Comparison of ENCODE assay signal across 15 cellular contexts in genomic region chr16:35598696-35599332, GRCh38.
DNase-seq lines count a peak whose midpoint lies in the region; ATAC-seq, FAIRE-seq and TF ChIP-seq lines count a peak whose summit lies in the region.
"Had no signal": no experiment of that assay in that cellular context is flagged by ENCODE, and none has a peak within 500 bp of the region (broad histone marks: within the 10 kb centered on the region; RNA-seq: fewer than 3 reads in every experiment).

No MANE protein-coding gene starts in this region.

- peak overlapping the region; percentile 33 to 56 for H3K4me3 ChIP-seq in SK-N-SH (ENCODE audit: low read depth in 2 of 2, low read length in 1 of 2)
- H3K4me3 ChIP-seq in GM12878, result no peak overlapping the region
- H3K4me3 ChIP-seq: ascending aorta, neural progenitor cell, upper lobe of left lung had no signal

- BruUV-seq in GM12878 (replicated peaks; lab: Mats Ljungman, UMichigan), result no TSS peak

- intact Hi-C loops in GM12878 (cut with micrococcal nuclease; ENCODE audit: unreplicated experiment), result no loop called here

- H3K79me2 ChIP-seq in SK-N-SH (ENCODE audit: insufficient read depth), result no peaks in the 10 kb centered on the region
- H3K79me2 ChIP-seq in GM12878 (ENCODE audit: control insufficient read depth, insufficient read depth, low read length), result no peaks in the 10 kb centered on the region

- TF ChIP-seq CTCF in SK-N-SH (IDR thresholded peaks at IDR 0.05), result no peak
- no peak for TF ChIP-seq CTCF in GM12878 (IDR thresholded peaks at IDR 0.05 in 2 of 3, conservative IDR thresholded peaks at IDR 0.05 in 1 of 3; ENCODE audit: control insufficient read depth in 2 of 3, extremely low read depth in 1 of 3, insufficient read depth in 1 of 3, low read depth in 3 of 3, low read length in 3 of 3)

- POLR2A ChIA-PET in SK-N-SH (lab: Yijun Ruan, JAX) (no interaction called here), GM12878 (lab: Charles Lee) (no interaction called here)

- H3K9me2 ChIP-seq in SK-N-SH, result no peaks in the 10 kb centered on the region

- CTCF ChIA-PET in SK-N-SH (lab: Yijun Ruan, JAX), result no interaction called here
- CTCF ChIA-PET in GM12878 (lab: Yijun Ruan, JAX), result no interaction called here

- TF ChIP-seq RAD21 in SK-N-SH (IDR thresholded peaks at IDR 0.05; ENCODE audit: low read length), result no peak
- TF ChIP-seq RAD21 in GM12878 (IDR thresholded peaks at IDR 0.05; ENCODE audit: insufficient read depth, low read depth, low read length), result no peak

- H3K27me3 ChIP-seq in SK-N-SH (ENCODE audit: insufficient read depth) (no peaks in the 10 kb centered on the region), GM12878 (replicated peaks in 1 of 2; ENCODE audit: control insufficient read depth in 2 of 2, insufficient read depth in 2 of 2, low read length in 1 of 2) (no peaks in the 10 kb centered on the region)
- H3K27me3 ChIP-seq: ascending aorta, neural progenitor cell, upper lobe of left lung had no signal

- H3K9ac ChIP-seq in SK-N-SH (no peak overlapping the region), GM12878 (ENCODE audit: control insufficient read depth, insufficient read depth, low read length) (no peak overlapping the region)
- H3K9ac ChIP-seq: neural progenitor cell had no signal

- RAD21 ChIA-PET in GM12878 (lab: Charles Lee; ENCODE audit: unreplicated experiment), result no interaction called here

- no peaks in the 10 kb centered on the region for H3K9me3 ChIP-seq in SK-N-SH
- no peaks in the 10 kb centered on the region for H3K9me3 ChIP-seq in GM12878 (replicated peaks; ENCODE audit: control insufficient read depth, insufficient read depth, low read length)
- H3K9me3 ChIP-seq: ascending aorta, upper lobe of left lung had no signal

- H3K27ac ChIP-seq in SK-N-SH (ENCODE audit: low read depth in 2 of 2, low read length in 1 of 2), result no peak overlapping the region
- no peak overlapping the region for H3K27ac ChIP-seq in GM12878 (ENCODE audit: control insufficient read depth, insufficient read depth)
- H3K27ac ChIP-seq: ascending aorta, neural progenitor cell, upper lobe of left lung had no signal

- in situ Hi-C loops in GM12878 (cut with MboI), result loop anchor here (25.0 kb wide), 7 partner anchors 112 to 538 kb away; no protein-coding TSS in a partner anchor

- DNase-seq in SK-N-SH (no peak), NCI-H2081 treated with DMSO at 0.1 percent for 48 hours (lab: John Stamatoyannopoulos, UW) (peak; percentile 25), GM12878 (ENCODE audit: low read depth, low spot score) (no peak), urothelium cell line (ENCODE audit: low spot score) (peak; percentile 65)
- no peak for DNase-seq in effector CD4-positive, alpha-beta T cell
- DNase-seq in activated CD8-positive, alpha-beta memory T cell treated with anti-CD3 and anti-CD28 coated beads for 24 hours, result no peak
- DNase-seq: activated CD4-positive, alpha-beta T cell treated with anti-CD3 and anti-CD28 coated beads, Interleukin-2, amount 10 ng/mL, durations not matched to agents 24 days and 14 days; DMS53; IMR-90; left ventricle myocardium superior had no signal

- H3K36me3 ChIP-seq in SK-N-SH (replicated peaks in 1 of 2; ENCODE audit: control insufficient read depth in 1 of 2, insufficient read depth in 2 of 2, low read length in 1 of 2) (no peaks in the 10 kb centered on the region), GM12878 (ENCODE audit: control insufficient read depth in 2 of 2, insufficient read depth in 2 of 2, low read length in 1 of 2) (no peaks in the 10 kb centered on the region)
- H3K36me3 ChIP-seq: ascending aorta, neural progenitor cell, upper lobe of left lung had no signal

- TF ChIP-seq EP300 in SK-N-SH (IDR thresholded peaks at IDR 0.05; ENCODE audit: borderline replicate concordance in 1 of 2, low read depth in 1 of 2, low read length in 1 of 2) (no peak), GM12878 (IDR thresholded peaks at IDR 0.05; ENCODE audit: borderline replicate concordance in 1 of 2, control insufficient read depth in 1 of 2, low read depth in 2 of 2, low read length in 2 of 2) (no peak)

- H3K4me2 ChIP-seq in SK-N-SH (peak overlapping the region; percentile 74), GM12878 (ENCODE audit: control insufficient read depth, insufficient read depth) (no peak overlapping the region)
- H3K4me2 ChIP-seq: neural progenitor cell had no signal

- FAIRE-seq in GM12878 (lab: Jason Lieb, UNC) (no peak), urothelium cell line (lab: Jason Lieb, UNC) (peak; percentile 27)

- WGBS in SK-N-SH (ENCODE audit: low lambda C conversion rate), result 3% methylated on average over 9 of the region's 9 CpGs
- WGBS in GM12878 (ENCODE audit: insufficient coverage, insufficient replicate concordance, low lambda C conversion rate, missing lambda C conversion rate), result 41% methylated on average over 9 of the region's 9 CpGs

- H2AFZ ChIP-seq in SK-N-SH (ENCODE audit: low read depth) (peak overlapping the region; percentile 74; the same call in 1 of the 2 replicates), GM12878 (ENCODE audit: control insufficient read depth, low read depth, low read length) (no peak overlapping the region)
- H2AFZ ChIP-seq: neural progenitor cell had no signal

- SMC1A ChIA-PET in GM12878 (lab: Charles Lee; ENCODE audit: uncharacterized antibody, unreplicated experiment), result interaction anchor here (0.8 to 1.3 kb wide), 3 partner anchors 36 to 62 kb away, joined by 3 read pairs; no protein-coding TSS in a partner anchor

- H4K20me1 ChIP-seq in SK-N-SH (ENCODE audit: insufficient read depth) (no peaks in the 10 kb centered on the region), GM12878 (ENCODE audit: control insufficient read depth, insufficient read depth) (no peaks in the 10 kb centered on the region)

- TF ChIP-seq POLR2A in GM12878 (IDR thresholded peaks at IDR 0.05; ENCODE audit: low read depth, low read length), result no peak

- no peaks in the 10 kb centered on the region; a peak in 1 of 4 replicates for H3K4me1 ChIP-seq in SK-N-SH (ENCODE audit: control insufficient read depth in 1 of 2, insufficient read depth in 2 of 2, low read depth in 1 of 2, low read length in 1 of 2)
- H3K4me1 ChIP-seq in GM12878 (ENCODE audit: control insufficient read depth, insufficient read depth, low read length), result no peaks in the 10 kb centered on the region
- H3K4me1 ChIP-seq: ascending aorta, neural progenitor cell, upper lobe of left lung had no signal

- no peak for ATAC-seq in SK-N-SH treated with all-trans-retinoic acid at 6 μM for 48 hours
- peak; percentile 72 for ATAC-seq in GM12878
- ATAC-seq in HG02970 (IDR thresholded peaks at IDR 0.05; ENCODE audit: low FRiP score, unreplicated experiment), result no peak
- ATAC-seq: left ventricle myocardium superior had no signal

- no peaks in the 10 kb centered on the region for H3F3A ChIP-seq in SK-N-SH (replicated peaks; ENCODE audit: insufficient read depth)

TF ChIP-seq in SK-N-SH, 30 proteins besides CTCF, POLR2A, EP300 and RAD21:
- no peak for TF ChIP-seq NRF1 (IDR thresholded peaks at IDR 0.05; ENCODE audit: low read depth, low read length)

TF ChIP-seq in SK-N-SH treated with all-trans-retinoic acid at 6 μM for 48 hours, 23 proteins besides CTCF, POLR2A, EP300 and RAD21 (continues in another document):
- TF ChIP-seq RARB (CRISPR knock-in tag; IDR thresholded peaks at IDR 0.05) (no peak), TOX (CRISPR knock-in tag; IDR thresholded peaks at IDR 0.05; ENCODE audit: borderline replicate concordance) (no peak), PATZ1 (CRISPR knock-in tag; IDR thresholded peaks at IDR 0.05; ENCODE audit: borderline replicate concordance) (no peak), TCF4 (CRISPR knock-in tag; IDR thresholded peaks at IDR 0.05; ENCODE audit: borderline replicate concordance) (no peak)

TF ChIP-seq in GM12878, 131 proteins besides CTCF, POLR2A, EP300 and RAD21:
- 0 out of 2 replicates have a peak, but pooled peaks have one; percentile 12 for TF ChIP-seq MTA2 (IDR thresholded peaks at IDR 0.05; ENCODE audit: low read depth)
- 0 out of 2 replicates have a peak, but pooled peaks have one; percentile 30 for TF ChIP-seq MLLT1 (IDR thresholded peaks at IDR 0.05)
- TF ChIP-seq BCLAF1 (IDR thresholded peaks at IDR 0.05), result no peak
- peak; percentile 62; the same call in 1 of the 2 replicates for TF ChIP-seq SPI1 (IDR thresholded peaks at IDR 0.05; ENCODE audit: borderline replicate concordance, insufficient read depth, low read depth, low read length)
- no peak for TF ChIP-seq CEBPB (IDR thresholded peaks at IDR 0.05; ENCODE audit: borderline replicate concordance in 1 of 2, low read depth in 2 of 2, low read length in 2 of 2)
- TF ChIP-seq IKZF2 (IDR thresholded peaks at IDR 0.05), result peak in 1 of 2 experiments; percentile 40; a peak in 2 of 4 replicates
TF ChIP-seq in GM12878: peak in this region for 4.

Comparison
In these comparisons a context has a peak if more than half of its experiments do, and no peak if none do; other contexts are left out.
1. DNase-seq: peak in NCI-H2081 treated with DMSO at 0.1 percent for 48 hours (single experiment) and urothelium cell line (single experiment); none in SK-N-SH (single experiment), GM12878 (single experiment), effector CD4-positive, alpha-beta T cell (single experiment) and activated CD8-positive, alpha-beta memory T cell treated with anti-CD3 and anti-CD28 coated beads for 24 hours (single experiment).